Comparison of ENCODE assay signal across 13 cellular contexts in the genomic region with DNA sequence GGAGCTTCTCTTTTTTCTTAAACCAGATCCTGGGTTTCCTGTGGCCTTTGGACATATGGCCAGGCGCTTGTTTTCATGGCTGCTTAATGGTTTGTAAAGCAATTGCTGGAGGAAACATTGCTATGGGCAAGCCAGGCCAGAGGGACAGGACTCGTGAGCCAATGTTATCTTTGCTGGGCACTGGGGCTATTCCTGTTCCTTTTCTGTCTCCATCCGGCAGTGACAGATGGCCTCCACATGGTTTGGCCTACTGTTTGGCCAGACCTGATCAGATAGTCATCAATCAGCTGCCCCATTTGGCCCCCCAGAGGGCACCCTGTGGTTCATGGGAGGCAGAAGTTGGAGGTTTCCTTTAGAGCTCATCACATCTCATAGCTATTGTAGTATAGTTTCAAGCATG.
"Had no signal": no experiment of that assay in that cellular context is flagged by ENCODE, and none has a peak within 500 bp of the region (broad histone marks: within the 10 kb centered on the region; RNA-seq: fewer than 3 reads in every experiment).

No MANE protein-coding gene starts in this region.

- H3K4me3 ChIP-seq: gastrocnemius medialis, stomach, uterus had no signal

- H3K27ac ChIP-seq: gastrocnemius medialis, stomach, uterus had no signal

- FAIRE-seq: kidney, TTC549 had no signal

- H3K9me3 ChIP-seq: gastrocnemius medialis, stomach, uterus had no signal

- DNase-seq: activated B cell treated with CpG ODN at 0.5 μM for 24 hours; activated CD4-positive, alpha-beta T cell treated with anti-CD3 and anti-CD28 coated beads, Interleukin-2, amount 10 ng/mL, durations not matched to agents 7 days and 5 days; activated naive CD4-positive, alpha-beta T cell treated with anti-CD3 and anti-CD28 coated beads for 36 hours; activated T-cell treated with anti-CD3 and anti-CD28 coated beads for 4 hours; effector memory CD4-positive, alpha-beta T cell; gastrocnemius medialis; kidney; left ventricle myocardium superior; stimulated activated CD4-positive, alpha-beta T cell treated with anti-CD3 and anti-CD28 coated beads, Interleukin-4, amount 100 ng/mL, for 4 hours; stomach; uterus had no signal

- H3K4me1 ChIP-seq: gastrocnemius medialis, uterus had no signal

- H3K27me3 ChIP-seq: gastrocnemius medialis, stomach, uterus had no signal

- H3K36me3 ChIP-seq: gastrocnemius medialis, stomach, uterus had no signal

- ATAC-seq: activated T-helper 17 cell treated with anti-CD3 and anti-CD28 coated beads, Interleukin-2, amount 50 U/mL, for 72 hours; gastrocnemius medialis; left ventricle myocardium superior had no signal
